In genomic region chr9:31119882-31120481, GRCh38 we compare ENCODE assay signal across 8 cellular contexts.
DNase-seq lines count a peak whose midpoint lies in the region; ATAC-seq, FAIRE-seq and TF ChIP-seq lines count a peak whose summit lies in the region.

No MANE protein-coding gene starts in this region.

- TF ChIP-seq CTCF in GM12873 (IDR thresholded peaks at IDR 0.05; ENCODE audit: insufficient read depth, low read depth, low read length, missing control alignments) (peak; percentile 64), activated B cell treated with CpG ODN at 0.5 μM for 24 hours (IDR thresholded peaks at IDR 0.05) (no peak), fibroblast of lung (conservative IDR thresholded peaks at IDR 0.05 in 1 of 2, IDR thresholded peaks at IDR 0.05 in 1 of 2; ENCODE audit: low read depth in 1 of 2, low read length in 2 of 2) (peak; percentile 23 to 54), gastrocnemius medialis (IDR thresholded peaks at IDR 0.05 in 4 of 5, conservative IDR thresholded peaks at IDR 0.05 in 1 of 5) (peak in 1 of 5 experiments; percentile 34)

- no peak overlapping the region for H2AFZ ChIP-seq in fibroblast of lung (ENCODE audit: low read length)

- no peaks in the 10 kb centered on the region for H3K9me3 Mint-ChIP-seq in activated B cell treated with CpG ODN at 0.5 μM for 24 hours

- H3K9me3 ChIP-seq in fibroblast of lung (ENCODE audit: control insufficient read depth, insufficient read depth, low read depth, low read length) (no peaks in the 10 kb centered on the region), small intestine (ENCODE audit: control insufficient read depth, low read depth) (no peaks in the 10 kb centered on the region), gastrocnemius medialis (no peaks in the 10 kb centered on the region)

- no peaks in the 10 kb centered on the region for H3K79me2 ChIP-seq in fibroblast of lung (ENCODE audit: control insufficient read depth, insufficient read depth, low read length)

- H3K4me1 Mint-ChIP-seq in activated B cell treated with CpG ODN at 0.5 μM for 24 hours, result no peaks in the 10 kb centered on the region

- ATAC-seq in GM21723 (IDR thresholded peaks at IDR 0.05; ENCODE audit: unreplicated experiment), result peak; percentile 96
- peak; percentile 31 for ATAC-seq in activated B cell treated with CpG ODN at 0.5 μM for 24 hours (ENCODE audit: low read depth)
- no peak for ATAC-seq in gastrocnemius medialis
- ATAC-seq in HG02970 (IDR thresholded peaks at IDR 0.05; ENCODE audit: low FRiP score, unreplicated experiment), result no peak

- no peak overlapping the region for H3K27ac ChIP-seq in fibroblast of lung (ENCODE audit: insufficient read depth, low read length)
- no peak overlapping the region for H3K27ac ChIP-seq in small intestine (ENCODE audit: low read depth in 1 of 2, low read length in 1 of 2)
- no peak overlapping the region for H3K27ac ChIP-seq in gastrocnemius medialis

- POLR2A ChIA-PET in activated B cell treated with CpG ODN at 0.5 μM for 24 hours (lab: Charles Lee), result no interaction called here

- H3K4me3 Mint-ChIP-seq in activated B cell treated with CpG ODN at 0.5 μM for 24 hours, result no peak overlapping the region

- FAIRE-seq in small intestine (lab: Jason Lieb, UNC), result no peak

- TF ChIP-seq POLR2A in gastrocnemius medialis (IDR thresholded peaks at IDR 0.05), result no peak

- no peaks in the 10 kb centered on the region for H4K20me1 ChIP-seq in fibroblast of lung (ENCODE audit: control insufficient read depth, extremely low read depth, insufficient read depth, low read length)

- no peak overlapping the region for H3K4me3 ChIP-seq in fibroblast of lung (replicated peaks in 1 of 4; ENCODE audit: control extremely low read depth in 1 of 4, insufficient read depth in 1 of 4, low read depth in 3 of 4, low read length in 4 of 4)
- H3K4me3 ChIP-seq in small intestine (ENCODE audit: low read depth in 1 of 2, low read length in 2 of 2), result no peak overlapping the region
- no peak overlapping the region for H3K4me3 ChIP-seq in gastrocnemius medialis

- H3K27me3 ChIP-seq in fibroblast of lung (ENCODE audit: control insufficient read depth, insufficient read depth, low read length) (no peaks in the 10 kb centered on the region), small intestine (ENCODE audit: control insufficient read depth in 2 of 2, insufficient read depth in 2 of 2, low read length in 2 of 2) (no peaks in the 10 kb centered on the region), gastrocnemius medialis (no peaks in the 10 kb centered on the region)

- no peaks in the 10 kb centered on the region for H3K27me3 Mint-ChIP-seq in activated B cell treated with CpG ODN at 0.5 μM for 24 hours

- H3K36me3 Mint-ChIP-seq in activated B cell treated with CpG ODN at 0.5 μM for 24 hours (ENCODE audit: low read depth), result no peaks in the 10 kb centered on the region

- DNase-seq in LoVo (ENCODE audit: low spot score) (peak; percentile 31), activated B cell treated with CpG ODN at 0.5 μM for 24 hours (no peak), fibroblast of lung (ENCODE audit: low read depth in 2 of 2) (peak; percentile 29 to 51), small intestine (peak; percentile 26), gastrocnemius medialis (no peak)

- no peak overlapping the region for H3K27ac Mint-ChIP-seq in activated B cell treated with CpG ODN at 0.5 μM for 24 hours

- in situ Hi-C loops in gastrocnemius medialis (cut with MboI; ENCODE audit: low sequenced_read_pairs in 4 of 4), result loop anchor here in 1 of 4 donors (25.0 kb wide), 1 partner anchor 692 kb away; no protein-coding TSS in a partner anchor

- WGBS in small intestine, 3 donors, result 50 to 61% (median 53%) methylated on average over 6 of the region's 6 CpGs

- CTCF ChIA-PET in activated B cell treated with CpG ODN at 0.5 μM for 24 hours (lab: Charles Lee), result interaction anchor here (1.1 to 2.1 kb wide), 2 partner anchors 185 to 1132 kb away, joined by 3 to 5 read pairs; no protein-coding TSS in a partner anchor

- H3K4me1 ChIP-seq in fibroblast of lung (ENCODE audit: control insufficient read depth, extremely low read depth, insufficient read depth, low read length), result no peaks in the 10 kb centered on the region
- no peaks in the 10 kb centered on the region for H3K4me1 ChIP-seq in small intestine (ENCODE audit: control insufficient read depth in 2 of 2, insufficient read depth in 1 of 2, low read depth in 1 of 2, low read length in 1 of 2)
- H3K4me1 ChIP-seq in gastrocnemius medialis, result no peaks in the 10 kb centered on the region

- no peak overlapping the region for H3K4me2 ChIP-seq in fibroblast of lung (ENCODE audit: extremely low read depth, insufficient read depth, low read length)

- intact Hi-C loops in activated B cell treated with CpG ODN at 0.5 μM for 24 hours (cut with micrococcal nuclease) (loop anchor here (1.0 to 5.0 kb wide), 3 partner anchors 422 to 1232 kb away; no protein-coding TSS in a partner anchor), gastrocnemius medialis (cut with DNase I; ENCODE audit: low total_unique reads) (no loop called here)

- H3K36me3 ChIP-seq in fibroblast of lung (ENCODE audit: control insufficient read depth, insufficient read depth, low read length), result no peaks in the 10 kb centered on the region
- H3K36me3 ChIP-seq in small intestine (ENCODE audit: control insufficient read depth in 2 of 2, insufficient read depth in 2 of 2, low read length in 2 of 2), result no peaks in the 10 kb centered on the region
- no peaks in the 10 kb centered on the region for H3K36me3 ChIP-seq in gastrocnemius medialis

- no peak overlapping the region for H3K9ac ChIP-seq in fibroblast of lung (ENCODE audit: insufficient read depth, low read length)

Comparison
In these comparisons a context has a peak if more than half of its experiments do, and no peak if none do; other contexts are left out.
1. ATAC-seq: peak in GM21723 (single experiment) and activated B cell treated with CpG ODN at 0.5 μM for 24 hours (single experiment); none in gastrocnemius medialis (0 of 2) and HG02970 (single experiment).
2. DNase-seq: peak in LoVo (single experiment), fibroblast of lung (2 of 2) and small intestine (single experiment); none in activated B cell treated with CpG ODN at 0.5 μM for 24 hours (single experiment) and gastrocnemius medialis (0 of 2).